8 cellular contexts compared by ENCODE assay signal in the genomic region with DNA sequence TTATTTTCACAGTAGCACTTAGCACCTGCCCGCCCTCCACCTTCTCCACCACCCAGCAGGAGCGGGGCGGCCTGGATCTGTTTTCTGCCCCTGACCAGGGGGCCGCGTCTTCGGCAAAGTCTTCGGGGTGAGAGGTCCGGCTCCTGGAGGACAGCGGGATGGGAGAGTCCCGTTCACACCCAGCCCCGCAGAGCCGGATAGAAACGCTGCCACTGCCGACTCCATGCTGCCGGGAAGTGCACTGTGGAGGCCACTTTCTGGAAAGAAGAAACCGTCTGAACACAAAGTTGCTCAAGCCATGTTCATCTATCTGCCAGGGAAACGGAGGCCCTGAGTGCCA. TPM values are rescaled to one million over a fixed set of nuclear protein-coding genes. Genes with fewer than 3 reads are reported as not detected.
DNase-seq lines count a peak whose midpoint lies in the region; ATAC-seq and TF ChIP-seq lines count a peak whose summit lies in the region.

No MANE protein-coding gene starts in this region.

- H3K27ac Mint-ChIP-seq in CD8-positive, alpha-beta T cell: no peak overlapping the region
- no peak overlapping the region for H3K27ac Mint-ChIP-seq in IgD-negative memory B cell

- intact Hi-C loops in CD8-positive, alpha-beta T cell (cut with DNase I, micrococcal nuclease): loop anchor here in 1 of 2 experiments (5.0 kb wide), 1 partner anchor 419 kb away; no protein-coding TSS in a partner anchor

- H3K4me3 Mint-ChIP-seq in CD8-positive, alpha-beta T cell: peak overlapping the region; percentile 88
- H3K4me3 Mint-ChIP-seq in IgD-negative memory B cell: peak overlapping the region; percentile 82 to 95 (median 92)

- peaks cover 4% of the 10 kb centered on the region for H3K36me3 Mint-ChIP-seq in CD8-positive, alpha-beta T cell
- no peaks in the 10 kb centered on the region for H3K36me3 Mint-ChIP-seq in IgD-negative memory B cell

- H3K4me1 ChIP-seq in CD8-positive, alpha-beta T cell (ENCODE audit: insufficient read depth, low read length): peaks cover 19% of the 10 kb centered on the region
- peaks cover 20% of the 10 kb centered on the region for H3K4me1 ChIP-seq in neuron (ENCODE audit: insufficient read depth, low read length)

- peak overlapping the region; percentile 61 for H3K4me3 ChIP-seq in CD8-positive, alpha-beta T cell (ENCODE audit: low read depth, low read length)
- peak overlapping the region; percentile 35 for H3K4me3 ChIP-seq in fibroblast of mammary gland (ENCODE audit: control insufficient read depth, low read depth, low read length)
- peak overlapping the region; percentile 45 for H3K4me3 ChIP-seq in neuron (ENCODE audit: low read length)

- POLR2A ChIA-PET in CD8-positive, alpha-beta T cell (lab: Charles Lee): interaction anchor here (1.3 kb wide), 1 partner anchor 94 kb away, joined by 3 read pairs; the partner anchor contains the start of gene ZNF138

- no peaks in the 10 kb centered on the region for H3K36me3 ChIP-seq in CD8-positive, alpha-beta T cell (ENCODE audit: insufficient read depth, low read length)
- H3K36me3 ChIP-seq in neuron (ENCODE audit: insufficient read depth, low read length): no peaks in the 10 kb centered on the region

- H3K9me3 Mint-ChIP-seq in CD8-positive, alpha-beta T cell: no peaks in the 10 kb centered on the region
- peaks cover 0 to 4% (median 0%) of the 10 kb centered on the region in 3 donors for H3K9me3 Mint-ChIP-seq in IgD-negative memory B cell

- H3K27ac ChIP-seq in CD8-positive, alpha-beta T cell (ENCODE audit: low read depth, low read length): peak overlapping the region; percentile 15

- peaks cover 11% of the 10 kb centered on the region for H3K27me3 ChIP-seq in CD8-positive, alpha-beta T cell (ENCODE audit: insufficient read depth, low read length)
- H3K27me3 ChIP-seq in neuron (ENCODE audit: insufficient read depth, low read length): peaks cover 36% of the 10 kb centered on the region

- DNase-seq in CD8-positive, alpha-beta T cell: peak in 1 of 7 experiments; percentile 53
- DNase-seq in fibroblast of mammary gland (ENCODE audit: low read depth): no peak
- no peak for DNase-seq in effector CD8-positive, alpha-beta T cell (lab: John Stamatoyannopoulos, UW)
- DNase-seq in NCI-H82 treated with DMSO at 0.1 percent for 48 hours (lab: John Stamatoyannopoulos, UW; ENCODE audit: unreplicated experiment): no peak
- DNase-seq in NCI-H2029 treated with DMSO at 0.1 percent for 48 hours (lab: John Stamatoyannopoulos, UW): no peak
- DNase-seq in LoVo (ENCODE audit: low spot score): no peak

- ATAC-seq in CD8-positive, alpha-beta T cell: peak; percentile 23

- no peaks in the 10 kb centered on the region for H3K9me3 ChIP-seq in CD8-positive, alpha-beta T cell (ENCODE audit: low read length)
- peaks cover 4% of the 10 kb centered on the region for H3K9me3 ChIP-seq in neuron (ENCODE audit: low read length)

- H3K27me3 Mint-ChIP-seq in CD8-positive, alpha-beta T cell (ENCODE audit: low read depth): peaks cover 61% of the 10 kb centered on the region
- peaks cover 38% of the 10 kb centered on the region for H3K27me3 Mint-ChIP-seq in IgD-negative memory B cell

- peak overlapping the region; percentile 88 for H2AFZ ChIP-seq in neuron (ENCODE audit: low read depth, low read length)

- H3K4me1 Mint-ChIP-seq in CD8-positive, alpha-beta T cell (ENCODE audit: low read depth): peaks cover 11% of the 10 kb centered on the region
- H3K4me1 Mint-ChIP-seq in IgD-negative memory B cell: peaks cover 7 to 17% (median 8%) of the 10 kb centered on the region in 3 donors

- CTCF ChIA-PET in CD8-positive, alpha-beta T cell (lab: Charles Lee): interaction anchor here (0.7 to 0.9 kb wide), 3 partner anchors 26 to 421 kb away, joined by 3 to 8 read pairs (median 3); partner anchors contain the start of gene ZNF138

- TF ChIP-seq CTCF in CD8-positive, alpha-beta T cell (IDR thresholded peaks at IDR 0.05): no peak
- no peak for TF ChIP-seq CTCF in fibroblast of mammary gland (conservative IDR thresholded peaks at IDR 0.05; ENCODE audit: control insufficient read depth, insufficient read depth, low read depth, low read length)

RNA-seq across cellular contexts. Expression of gene ZNF273, which starts 14.5 kb away (rescaled TPM):
- total RNA-seq in CD8-positive, alpha-beta T cell: 1 to 10 TPM; 8.7 to 9.9 TPM
- 7.8 TPM for polyA plus RNA-seq in IgD-negative memory B cell
